8 cellular contexts compared by ENCODE assay signal in the genomic region with DNA sequence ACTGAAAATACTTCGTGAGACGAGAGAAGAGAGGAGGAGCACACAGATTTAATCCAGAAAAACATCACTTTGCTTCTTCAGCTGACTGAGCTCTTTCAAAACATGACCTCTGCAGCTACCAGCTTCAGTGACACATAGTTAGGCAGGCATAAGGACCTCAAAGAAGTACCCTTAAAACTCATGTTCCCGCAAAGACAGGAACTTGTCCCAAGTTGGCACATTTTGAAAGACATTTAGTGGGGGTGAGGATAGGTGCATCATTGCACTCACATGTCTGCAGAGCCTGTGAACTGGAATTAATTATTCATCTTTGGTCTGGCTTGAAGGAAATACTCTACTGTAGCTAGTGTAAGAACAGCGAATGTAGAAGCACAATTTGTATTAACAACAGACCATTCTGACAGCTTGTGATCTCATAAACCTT.
DNase-seq lines count a peak whose midpoint lies in the region; ATAC-seq and TF ChIP-seq lines count a peak whose summit lies in the region.

No MANE protein-coding gene starts in this region.

- no peaks in the 10 kb centered on the region for H3K27me3 ChIP-seq in MG63
- no peaks in the 10 kb centered on the region for H3K27me3 ChIP-seq in brain microvascular endothelial cell (replicated peaks)
- H3K27me3 ChIP-seq in left lung, result no peaks in the 10 kb centered on the region
- H3K27me3 ChIP-seq in suprapubic skin, result no peaks in the 10 kb centered on the region

- intact Hi-C loops in left lung (cut with DNase I), result no loop called here

- CTCF ChIA-PET in activated naive CD4-positive, alpha-beta T cell treated with anti-CD3 and anti-CD28 coated beads, Interleukin-2, amount 10 ng/mL, durations not matched to agents 7 days and 5 days (lab: Charles Lee), result no interaction called here

- peaks cover 0 to 15% of the 10 kb centered on the region in 2 donors for H3K4me1 Mint-ChIP-seq in natural killer cell treated with Interleukin-12 subunit alpha and Interleukin-12 subunit beta and Interleukin-15 and Interleukin-18, amount 100 ng/mL, for 72 hours (ENCODE audit: low read depth in 2 of 2)
- no peaks in the 10 kb centered on the region for H3K4me1 Mint-ChIP-seq in activated naive CD4-positive, alpha-beta T cell treated with anti-CD3 and anti-CD28 coated beads, Interleukin-2, amount 10 ng/mL, durations not matched to agents 7 days and 5 days

- H3K4me1 ChIP-seq in left lung (peaks cover 7 to 45% of the 10 kb centered on the region in 2 donors), suprapubic skin (peaks cover 40% of the 10 kb centered on the region)

- TF ChIP-seq CTCF in brain microvascular endothelial cell (IDR thresholded peaks at IDR 0.05; ENCODE audit: low read depth, low read length, missing control alignments) (no peak), left lung (IDR thresholded peaks at IDR 0.05) (no peak), suprapubic skin (IDR thresholded peaks at IDR 0.05) (no peak)

- in situ Hi-C loops in brain microvascular endothelial cell (cut with HindIII; ENCODE audit: low pct_ligation_motif_present, low sequenced_read_pairs), result no loop called here

- no peaks in the 10 kb centered on the region for H3K9me3 Mint-ChIP-seq in natural killer cell treated with Interleukin-12 subunit alpha and Interleukin-12 subunit beta and Interleukin-15 and Interleukin-18, amount 100 ng/mL, for 72 hours
- H3K9me3 Mint-ChIP-seq in activated naive CD4-positive, alpha-beta T cell treated with anti-CD3 and anti-CD28 coated beads, Interleukin-2, amount 10 ng/mL, durations not matched to agents 7 days and 5 days, result no peaks in the 10 kb centered on the region

- no peak overlapping the region for H3K27ac Mint-ChIP-seq in natural killer cell treated with Interleukin-12 subunit alpha and Interleukin-12 subunit beta and Interleukin-15 and Interleukin-18, amount 100 ng/mL, for 72 hours
- H3K27ac Mint-ChIP-seq in activated naive CD4-positive, alpha-beta T cell treated with anti-CD3 and anti-CD28 coated beads, Interleukin-2, amount 10 ng/mL, durations not matched to agents 7 days and 5 days, result no peak overlapping the region

- H3K36me3 ChIP-seq in MG63 (no peaks in the 10 kb centered on the region), brain microvascular endothelial cell (replicated peaks) (no peaks in the 10 kb centered on the region), left lung (no peaks in the 10 kb centered on the region), suprapubic skin (no peaks in the 10 kb centered on the region)

- no peak for TF ChIP-seq POLR2A in suprapubic skin (IDR thresholded peaks at IDR 0.05)

- TF ChIP-seq EP300 in suprapubic skin (IDR thresholded peaks at IDR 0.05), result no peak

- H3K27me3 Mint-ChIP-seq in natural killer cell treated with Interleukin-12 subunit alpha and Interleukin-12 subunit beta and Interleukin-15 and Interleukin-18, amount 100 ng/mL, for 72 hours, result peaks cover 8 to 9% of the 10 kb centered on the region in 2 donors
- no peaks in the 10 kb centered on the region for H3K27me3 Mint-ChIP-seq in activated naive CD4-positive, alpha-beta T cell treated with anti-CD3 and anti-CD28 coated beads, Interleukin-2, amount 10 ng/mL, durations not matched to agents 7 days and 5 days

- no peak overlapping the region for H3K4me3 Mint-ChIP-seq in natural killer cell treated with Interleukin-12 subunit alpha and Interleukin-12 subunit beta and Interleukin-15 and Interleukin-18, amount 100 ng/mL, for 72 hours
- H3K4me3 Mint-ChIP-seq in activated naive CD4-positive, alpha-beta T cell treated with anti-CD3 and anti-CD28 coated beads, Interleukin-2, amount 10 ng/mL, durations not matched to agents 7 days and 5 days, result no peak overlapping the region

- ATAC-seq in left lung (peak; percentile 67), GM19455 (IDR thresholded peaks at IDR 0.05; ENCODE audit: unreplicated experiment) (no peak), GM19395 (IDR thresholded peaks at IDR 0.05; ENCODE audit: unreplicated experiment) (no peak)
- no peak for ATAC-seq in natural killer cell treated with Interleukin-12 subunit alpha and Interleukin-12 subunit beta and Interleukin-15 and Interleukin-18, amount 100 ng/mL, for 72 hours

- H3K27ac ChIP-seq in brain microvascular endothelial cell, result no peak overlapping the region
- H3K27ac ChIP-seq in left lung, result peak overlapping the region; percentile 57 to 75
- peak overlapping the region; percentile 79 for H3K27ac ChIP-seq in suprapubic skin

- no peaks in the 10 kb centered on the region for H3K36me3 Mint-ChIP-seq in natural killer cell treated with Interleukin-12 subunit alpha and Interleukin-12 subunit beta and Interleukin-15 and Interleukin-18, amount 100 ng/mL, for 72 hours
- no peaks in the 10 kb centered on the region for H3K36me3 Mint-ChIP-seq in activated naive CD4-positive, alpha-beta T cell treated with anti-CD3 and anti-CD28 coated beads, Interleukin-2, amount 10 ng/mL, durations not matched to agents 7 days and 5 days

- DNase-seq in MG63 (no peak), brain microvascular endothelial cell (no peak), left lung (no peak), suprapubic skin (ENCODE audit: low spot score in 2 of 2) (no peak)
- no peak for DNase-seq in natural killer cell treated with Interleukin-12 subunit alpha and Interleukin-12 subunit beta and Interleukin-15 and Interleukin-18, amount 100 ng/mL, for 72 hours (ENCODE audit: low spot score)
- no peak for DNase-seq in activated naive CD4-positive, alpha-beta T cell treated with anti-CD3 and anti-CD28 coated beads, Interleukin-2, amount 10 ng/mL, durations not matched to agents 7 days and 5 days

- H3K9me3 ChIP-seq in MG63 (no peaks in the 10 kb centered on the region), left lung (no peaks in the 10 kb centered on the region), suprapubic skin (no peaks in the 10 kb centered on the region)

- 33% methylated on average over 4 of the region's 4 CpGs for WGBS in suprapubic skin

- H3K4me3 ChIP-seq in MG63 (peak overlapping the region; percentile 44), brain microvascular endothelial cell (ENCODE audit: low read depth, low read length) (peak overlapping the region; percentile 36), left lung (peak overlapping the region; percentile 10 to 18), suprapubic skin (peak overlapping the region; percentile 4)
